ENCODE assay signal across 8 cellular contexts in genomic region chr12:109518820-109519665, GRCh38. TPM values are rescaled to one million over a fixed set of nuclear protein-coding genes. Genes with fewer than 3 reads are reported as not detected.
A peak's percentile ranks its signal among the peaks of the same experiment; 100 is the strongest.
DNase-seq lines count a peak whose midpoint lies in the region; ATAC-seq and TF ChIP-seq lines count a peak whose summit lies in the region.

No MANE protein-coding gene starts in this region.

- TF ChIP-seq POLR2A in Peyer's patch (IDR thresholded peaks at IDR 0.05), result no peak
- no peak for TF ChIP-seq POLR2A in testis (IDR thresholded peaks at IDR 0.05)

- H3K9ac ChIP-seq in HUES64 (ENCODE audit: low read depth, low read length), result no peak overlapping the region

- H3K27me3 ChIP-seq in HUES64 (ENCODE audit: insufficient read depth, low read length), result no peaks in the 10 kb centered on the region
- no peaks in the 10 kb centered on the region for H3K27me3 ChIP-seq in Peyer's patch
- no peaks in the 10 kb centered on the region for H3K27me3 ChIP-seq in testis

- ATAC-seq in omental fat pad (ENCODE audit: low FRiP score), result no peak
- no peak for ATAC-seq in HG03045 (IDR thresholded peaks at IDR 0.05; ENCODE audit: unreplicated experiment)

- intact Hi-C loops in testis (cut with DNase I; ENCODE audit: low total_unique reads), result loop anchor here (5.0 kb wide), 1 partner anchor 253 kb away; no protein-coding TSS in a partner anchor

- H3K27ac ChIP-seq in HUES64 (ENCODE audit: low read depth, low read length), result peak overlapping the region; percentile 11; the same call in 1 of the 2 replicates
- H3K27ac ChIP-seq in Peyer's patch, result peak overlapping the region in 2 of 4 donors; percentile 36 to 40
- peak overlapping the region in 1 of 2 donors; percentile 70 for H3K27ac ChIP-seq in testis

- DNase-seq in COR-L47 (lab: John Stamatoyannopoulos, UW), result peak; percentile 56
- DNase-seq in Peyer's patch, result peak; percentile 39 to 80 (median 59)
- DNase-seq in activated T-helper 9 cell treated with anti-CD3 and anti-CD28 coated beads, Interleukin-2, amount 50 U/mL, for 16 hours (ENCODE audit: low read depth), result peak; percentile 15
- DNase-seq in foreskin melanocyte, result peak; percentile 73
- peak; percentile 54 for DNase-seq in omental fat pad (ENCODE audit: low spot score)
- DNase-seq in testis, result peak; percentile 87

- no peaks in the 10 kb centered on the region for H3K9me3 ChIP-seq in HUES64 (ENCODE audit: insufficient read depth, low read depth, low read length)
- no peaks in the 10 kb centered on the region for H3K9me3 ChIP-seq in Peyer's patch
- no peaks in the 10 kb centered on the region for H3K9me3 ChIP-seq in testis

- H3K4me1 ChIP-seq in HUES64 (ENCODE audit: insufficient read depth, low read length) (peaks cover 8% of the 10 kb centered on the region), Peyer's patch (no peaks in the 10 kb centered on the region), testis (peaks cover 9% of the 10 kb centered on the region)

- H3K4me3 ChIP-seq in HUES64 (ENCODE audit: low read length) (no peak overlapping the region), Peyer's patch (no peak overlapping the region), testis (no peak overlapping the region)

- 71% methylated on average over 11 of the region's 11 CpGs for WGBS in HUES64
- 40 to 42% methylated on average over 11 of the region's 11 CpGs for WGBS in testis, 2 donors

- TF ChIP-seq CTCF in Peyer's patch (IDR thresholded peaks at IDR 0.05) (peak; percentile 33 to 85 (median 84)), omental fat pad (IDR thresholded peaks at IDR 0.05) (no peak), testis (IDR thresholded peaks at IDR 0.05) (peak; percentile 68 to 87 (median 85))

- H3K36me3 ChIP-seq in HUES64 (ENCODE audit: insufficient read depth, low read length), result peaks cover 51% of the 10 kb centered on the region
- H3K36me3 ChIP-seq in Peyer's patch, result peaks cover 0 to 83% (median 0%) of the 10 kb centered on the region in 3 donors
- no peaks in the 10 kb centered on the region for H3K36me3 ChIP-seq in testis (ENCODE audit: low read depth, missing control alignments)

RNA-seq across cellular contexts. Expression of gene UBE3B, which starts 41.6 kb away (rescaled TPM):
- 14.0 TPM for polyA plus RNA-seq in HUES64 (2013, experiment 1 of 2)
- polyA plus RNA-seq in HUES64 (2013, experiment 2 of 2), result 16.2 TPM
- total RNA-seq in Peyer's patch (10 to 100 TPM; 43.8 to 77.0 (median 57.3) TPM), omental fat pad (10 to 100 TPM; 36.6 to 82.4 (median 40.1) TPM), testis (10 to 100 TPM; 65.6 to 66.8 TPM)
- 38.1 TPM for polyA plus RNA-seq in testis (ENCODE audit: insufficient read depth, low read depth, low replicate concordance)

RNA-seq across cellular contexts. Expression of gene KCTD10, which starts 41.9 kb away (rescaled TPM):
- 44.7 TPM for polyA plus RNA-seq in HUES64 (2013, experiment 1 of 2)
- 36.3 TPM for polyA plus RNA-seq in HUES64 (2013, experiment 2 of 2)
- total RNA-seq in Peyer's patch (10 to 100 TPM; 18.4 to 53.6 (median 28.8) TPM), omental fat pad (10 to 100 TPM; 75.6 to 99.6 (median 81.8) TPM), testis (10 to 100 TPM; 43.0 to 58.7 TPM)
- polyA plus RNA-seq in testis (ENCODE audit: insufficient read depth, low read depth, low replicate concordance), result 43.6 TPM

RNA-seq across cellular contexts. Expression of gene MMAB, which starts 54.3 kb away (rescaled TPM):
- polyA plus RNA-seq in HUES64 (2013, experiment 1 of 2), result 32.9 TPM
- polyA plus RNA-seq in HUES64 (2013, experiment 2 of 2), result 40.5 TPM
- total RNA-seq in Peyer's patch (10 to 100 TPM; 30.8 to 41.4 (median 32.1) TPM), omental fat pad (10 to 100 TPM; 20.2 to 38.0 (median 29.1) TPM), testis (10 to 100 TPM; 23.6 to 26.4 TPM)
- 45.2 TPM for polyA plus RNA-seq in testis (ENCODE audit: insufficient read depth, low read depth, low replicate concordance)

RNA-seq across cellular contexts. Expression of gene MVK, which starts 54.6 kb away (rescaled TPM):
- 20.9 TPM for polyA plus RNA-seq in HUES64 (2013, experiment 1 of 2)
- 23.3 TPM for polyA plus RNA-seq in HUES64 (2013, experiment 2 of 2)
- total RNA-seq in Peyer's patch, result 10 to 100 TPM in 3 of 4 donors, 1 to 10 TPM in 1; 3.3 to 66.7 (median 41.6) TPM
- total RNA-seq in omental fat pad, result 10 to 100 TPM in 2 of 4 donors, 1 to 10 TPM in 2; 7.1 to 12.0 (median 9.9) TPM
- 10 to 100 TPM; 49.8 to 63.1 TPM for total RNA-seq in testis
- 63.6 TPM for polyA plus RNA-seq in testis (ENCODE audit: insufficient read depth, low read depth, low replicate concordance)

Comparison
In these comparisons a context has a peak if more than half of its experiments do, and no peak if none do; other contexts are left out.
1. DNase-seq: peak in every context shown above with its lines; median percentile 87 in testis; 73 in foreskin melanocyte; 59 in Peyer's patch; 56 in COR-L47; 54 in omental fat pad; 15 in activated T-helper 9 cell treated with anti-CD3 and anti-CD28 coated beads, Interleukin-2, amount 50 U/mL, for 16 hours.
2. CTCF ChIP-seq: peak in Peyer's patch (6 of 6) and testis (3 of 3); none in omental fat pad (0 of 3).